22 cellular contexts compared by ENCODE assay signal in genomic region chr6:98759459-98759858, GRCh38.
"Had no signal": no experiment of that assay in that cellular context is flagged by ENCODE, and none has a peak within 500 bp of the region (broad histone marks: within the 10 kb centered on the region; RNA-seq: fewer than 3 reads in every experiment).

No MANE protein-coding gene starts in this region.

- H3K9ac ChIP-seq: parathyroid adenoma had no signal

- H3K27ac ChIP-seq: coronary artery, lower lobe of right lung, neutrophil, parathyroid adenoma, prostate gland, right atrium auricular region, thoracic aorta, tibial nerve, upper lobe of right lung, uterus had no signal

- H3K27me3 ChIP-seq: neutrophil, right atrium auricular region, tibial nerve, upper lobe of right lung, uterus had no signal

- H3K4me3 Mint-ChIP-seq: natural killer cell; stimulated activated memory B cell treated with anti-CD40 and anti-IgM and Interleukin-4, amounts not matched to agents 10 μg/mL and 1 μg/mL and 100 μg/mL, for 72 hours; stimulated activated naive CD8-positive, alpha-beta T cell treated with anti-CD3 and anti-CD28 coated beads, Interleukin-15, Interleukin-2, amounts not matched to agents 100 ng/mL and 50 ng/mL, for 24 hours had no signal

- H3K4me1 ChIP-seq: lower lobe of right lung, parathyroid adenoma, prostate gland, right atrium auricular region, upper lobe of right lung, uterus had no signal

- H3K36me3 ChIP-seq: lower lobe of right lung, neutrophil, prostate gland, right atrium auricular region, thoracic aorta, tibial nerve, upper lobe of right lung, uterus had no signal

- H2AFZ ChIP-seq: parathyroid adenoma had no signal

- DNase-seq: dermis blood vessel endothelial cell; effector memory CD4-positive, alpha-beta T cell; head of caudate nucleus; left ventricle myocardium superior; lower lobe of right lung; natural killer cell; stimulated activated CD4-positive, alpha-beta T cell treated with anti-CD3 and anti-CD28 coated beads, Interleukin-12 subunit alpha, Interleukin-12 subunit beta, amount 100 ng/mL, for 4 hours; stimulated activated CD4-positive, alpha-beta T cell treated with anti-CD3 and anti-CD28 coated beads, Interleukin-2, amount 100 ng/mL, for 24 hours; stimulated activated CD4-positive, alpha-beta T cell treated with anti-CD3 and anti-CD28 coated beads, Interleukin-4, amount 100 ng/mL, for 4 hours; upper lobe of right lung; uterus had no signal

- H3K36me3 Mint-ChIP-seq: stimulated activated memory B cell treated with anti-CD40 and anti-IgM and Interleukin-4, amounts not matched to agents 10 μg/mL and 1 μg/mL and 100 μg/mL, for 72 hours had no signal

- H3K79me2 ChIP-seq: parathyroid adenoma had no signal

- H3K4me3 ChIP-seq: coronary artery, lower lobe of right lung, prostate gland, right atrium auricular region, smooth muscle cell, thoracic aorta, tibial nerve, upper lobe of right lung, uterus had no signal

- H3K4me2 ChIP-seq: smooth muscle cell had no signal

- ATAC-seq: left ventricle myocardium superior; lower lobe of right lung; natural killer cell; sciatic nerve; stimulated activated memory B cell treated with anti-CD40 and anti-IgM and Interleukin-4, amounts not matched to agents 10 μg/mL and 1 μg/mL and 100 μg/mL, for 72 hours; upper lobe of right lung had no signal

- H3K27ac Mint-ChIP-seq: natural killer cell; stimulated activated memory B cell treated with anti-CD40 and anti-IgM and Interleukin-4, amounts not matched to agents 10 μg/mL and 1 μg/mL and 100 μg/mL, for 72 hours; stimulated activated naive CD8-positive, alpha-beta T cell treated with anti-CD3 and anti-CD28 coated beads, Interleukin-15, Interleukin-2, amounts not matched to agents 100 ng/mL and 50 ng/mL, for 24 hours had no signal

- H3K9me3 Mint-ChIP-seq: stimulated activated memory B cell treated with anti-CD40 and anti-IgM and Interleukin-4, amounts not matched to agents 10 μg/mL and 1 μg/mL and 100 μg/mL, for 72 hours had no signal

- H3K9me3 ChIP-seq: lower lobe of right lung, neutrophil, prostate gland, thoracic aorta, upper lobe of right lung, uterus had no signal
